In genomic region chr6:45816674-45817297, GRCh38 we compare ENCODE assay signal across 23 cellular contexts.
DNase-seq lines count a peak whose midpoint lies in the region; ATAC-seq and TF ChIP-seq lines count a peak whose summit lies in the region.
"Had no signal": no experiment of that assay in that cellular context is flagged by ENCODE, and none has a peak within 500 bp of the region (broad histone marks: within the 10 kb centered on the region; RNA-seq: fewer than 3 reads in every experiment).

No MANE protein-coding gene starts in this region.

- no peaks in the 10 kb centered on the region for H3F3A ChIP-seq in GM23338 (replicated peaks; ENCODE audit: low read depth)

- no peaks in the 10 kb centered on the region for H3K9me3 ChIP-seq in MG63
- H3K9me3 ChIP-seq in prostate gland: no peaks in the 10 kb centered on the region
- no peaks in the 10 kb centered on the region for H3K9me3 ChIP-seq in tibial artery
- H3K9me3 ChIP-seq: BE2C, right lobe of liver, transverse colon had no signal

- H3K4me3 ChIP-seq in GM23338: no peak overlapping the region
- H3K4me3 ChIP-seq in MG63: no peak overlapping the region
- no peak overlapping the region for H3K4me3 ChIP-seq in prostate gland
- H3K4me3 ChIP-seq in tibial artery: no peak overlapping the region
- H3K4me3 ChIP-seq: lung, right lobe of liver, transverse colon had no signal

- H3K4me1 Mint-ChIP-seq in GM23338: no peaks in the 10 kb centered on the region; the same call in 2 of the 3 replicates

- no peaks in the 10 kb centered on the region for H3K36me3 Mint-ChIP-seq in GM23338 (ENCODE audit: low read depth)

- no peak for ATAC-seq in GM23338
- ATAC-seq: activated naive CD4-positive, alpha-beta T cell treated with anti-CD3 and anti-CD28 coated beads, Interleukin-2, amount 50 U/mL, for 72 hours; foreskin keratinocyte; HCT116; right lobe of liver had no signal

- no peaks in the 10 kb centered on the region; the same call in 1 of the 2 replicates for H3K9me2 ChIP-seq in GM23338 (ENCODE audit: insufficient read depth)

- no peaks in the 10 kb centered on the region for H3K4me1 ChIP-seq in GM23338 (ENCODE audit: insufficient read depth)
- H3K4me1 ChIP-seq in prostate gland (replicated peaks): no peaks in the 10 kb centered on the region
- H3K4me1 ChIP-seq in tibial artery: no peaks in the 10 kb centered on the region
- H3K4me1 ChIP-seq: BE2C, foreskin keratinocyte, right lobe of liver, transverse colon had no signal

- no peaks in the 10 kb centered on the region for H3K9me3 Mint-ChIP-seq in GM23338

- no peaks in the 10 kb centered on the region for H3K36me3 ChIP-seq in GM23338 (ENCODE audit: insufficient read depth)
- H3K36me3 ChIP-seq in MG63: no peaks in the 10 kb centered on the region
- no peaks in the 10 kb centered on the region for H3K36me3 ChIP-seq in prostate gland
- H3K36me3 ChIP-seq in tibial artery: no peaks in the 10 kb centered on the region
- H3K36me3 ChIP-seq: BE2C, right lobe of liver, transverse colon had no signal

- no peak overlapping the region for H3K27ac Mint-ChIP-seq in GM23338

- intact Hi-C loops in prostate gland (cut with DNase I) (no loop called here), tibial artery (cut with DNase I; ENCODE audit: low total_unique reads) (no loop called here)

- no peak for TF ChIP-seq CTCF in GM23338 (conservative IDR thresholded peaks at IDR 0.05; ENCODE audit: low read depth in 2 of 2)
- no peak for TF ChIP-seq CTCF in prostate gland (IDR thresholded peaks at IDR 0.05)
- TF ChIP-seq CTCF in tibial artery (IDR thresholded peaks at IDR 0.05): no peak

- H3K4me3 Mint-ChIP-seq in GM23338: no peak overlapping the region

- no peaks in the 10 kb centered on the region for H3K79me2 ChIP-seq in GM23338 (replicated peaks; ENCODE audit: insufficient read depth)

- H3K4me2 ChIP-seq in GM23338: no peak overlapping the region

- peak overlapping the region; percentile 5; the same call in 1 of the 2 replicates for H2AFZ ChIP-seq in GM23338

- H3K27ac ChIP-seq in GM23338 (ENCODE audit: low read depth) (no peak overlapping the region), prostate gland (peak overlapping the region; percentile 7 to 25), tibial artery (no peak overlapping the region)
- H3K27ac ChIP-seq: foreskin keratinocyte, HL-60, right lobe of liver, RWPE1, transverse colon had no signal

- no peak for DNase-seq in GM23338 (ENCODE audit: low spot score)
- DNase-seq in MG63: peak; percentile 8
- DNase-seq in amniotic epithelial cell (ENCODE audit: low read depth): peak; percentile 66
- no peak for DNase-seq in prostate gland (ENCODE audit: low spot score)
- DNase-seq in occipital lobe (lab: John Stamatoyannopoulos, UW): no peak
- DNase-seq in tibial artery: no peak
- DNase-seq in GF-D8 (lab: John Stamatoyannopoulos, UW): no peak
- DNase-seq: activated CD4-positive, alpha-beta T cell treated with anti-CD3 and anti-CD28 coated beads, Interleukin-2, amount 50 U/mL, for 4 hours; BE2C; Calu3; dermis blood vessel endothelial cell; foreskin keratinocyte; hypothalamus; NCI-H1694 treated with DMSO at 0.1 percent for 48 hours; NCI-H345; right lobe of liver; stimulated activated naive CD4-positive, alpha-beta T cell treated with Interleukin-2 at 50 U/mL for 16 hours; transverse colon had no signal

- TF ChIP-seq POLR2A in prostate gland (IDR thresholded peaks at IDR 0.05): no peak

- WGBS in prostate gland: 15% methylated on average over 11 of the region's 11 CpGs

- H3K27me3 Mint-ChIP-seq in GM23338 (ENCODE audit: insufficient read depth, low read depth, poor library complexity): peaks cover 2% of the 10 kb centered on the region

- H3K27me3 ChIP-seq in GM23338 (ENCODE audit: insufficient read depth): no peaks in the 10 kb centered on the region
- no peaks in the 10 kb centered on the region for H3K27me3 ChIP-seq in MG63
- H3K27me3 ChIP-seq in prostate gland (replicated peaks; ENCODE audit: insufficient read depth): no peaks in the 10 kb centered on the region
- peaks cover 0 to 2% of the 10 kb centered on the region in 2 donors for H3K27me3 ChIP-seq in tibial artery
- H3K27me3 ChIP-seq: foreskin keratinocyte, right lobe of liver, transverse colon had no signal

- H4K20me1 ChIP-seq in GM23338 (replicated peaks; ENCODE audit: insufficient read depth): no peaks in the 10 kb centered on the region

TF ChIP-seq in GM23338, 12 proteins besides CTCF, POLR2A, EP300 and RAD21 (continues in another document):
- no peak for TF ChIP-seq POLR2AphosphoS5 (IDR thresholded peaks at IDR 0.05; ENCODE audit: low read depth)
- no peak for TF ChIP-seq JUNB (IDR thresholded peaks at IDR 0.05; ENCODE audit: unreplicated experiment)
- TF ChIP-seq NANOG (IDR thresholded peaks at IDR 0.05; ENCODE audit: borderline replicate concordance): no peak
- no peak for TF ChIP-seq CREB1 (CRISPR knock-in tag; IDR thresholded peaks at IDR 0.05; ENCODE audit: low read depth)
- TF ChIP-seq REST (IDR thresholded peaks at IDR 0.05; ENCODE audit: unreplicated experiment): no peak
- no peak for TF ChIP-seq ZNF114 (CRISPR knock-in tag; IDR thresholded peaks at IDR 0.05)
- TF ChIP-seq ETS1 (IDR thresholded peaks at IDR 0.05): no peak
- no peak for TF ChIP-seq EZH2 (IDR thresholded peaks at IDR 0.05; ENCODE audit: low read depth, unreplicated experiment)
- TF ChIP-seq ZNF331 (CRISPR knock-in tag; IDR thresholded peaks at IDR 0.05; ENCODE audit: low read depth): no peak

Comparison
In these comparisons a context has a peak if more than half of its experiments do, and no peak if none do; other contexts are left out.
1. DNase-seq: peak in MG63 (single experiment) and amniotic epithelial cell (single experiment); none in GM23338 (single experiment), prostate gland (single experiment), occipital lobe (single experiment), tibial artery (0 of 2) and GF-D8 (single experiment).
2. H3K27ac ChIP-seq: peak in prostate gland (2 of 2); none in GM23338 (single experiment) and tibial artery (0 of 2).